Comparison of ENCODE assay signal across 1 cellular context in genomic region chr12:116196752-116197718, GRCh38.
TF ChIP-seq lines count a peak whose summit lies in the region.

No MANE protein-coding gene starts in this region.

TF ChIP-seq in K562, 482 proteins besides CTCF, POLR2A, EP300 and RAD21 (continued from another document and continues in another):
- peak; percentile 71 to 96; a peak in 3 of 4 replicates for TF ChIP-seq TBL1XR1 (IDR thresholded peaks at IDR 0.05; ENCODE audit: low read length in 2 of 2)
- peak; percentile 38; the same call in 1 of the 2 replicates for TF ChIP-seq EP400 (IDR thresholded peaks at IDR 0.05)
- TF ChIP-seq ELF4 (CRISPR knock-in tag; IDR thresholded peaks at IDR 0.05), result peak; percentile 65; the same call in 1 of the 2 replicates
- TF ChIP-seq ZNF24 (IDR thresholded peaks at IDR 0.05), result peak; percentile 55
- TF ChIP-seq TOE1 (IDR thresholded peaks at IDR 0.05; ENCODE audit: borderline replicate concordance), result peak; percentile 80
- no peak for TF ChIP-seq TOE1 (CRISPR knock-in tag; IDR thresholded peaks at IDR 0.05; ENCODE audit: borderline replicate concordance, low read depth)
- TF ChIP-seq DMBX1 (CRISPR knock-in tag; IDR thresholded peaks at IDR 0.05; ENCODE audit: borderline replicate concordance), result peak; percentile 87; the same call in 1 of the 2 replicates
- TF ChIP-seq MLX (CRISPR knock-in tag; conservative IDR thresholded peaks at IDR 0.05), result no peak
- peak; percentile 99 for TF ChIP-seq TAL1 (IDR thresholded peaks at IDR 0.05)
- TF ChIP-seq ZNF146 (CRISPR knock-in tag; IDR thresholded peaks at IDR 0.05; ENCODE audit: unreplicated experiment), result no peak
- TF ChIP-seq NR2C1 (IDR thresholded peaks at IDR 0.05), result peak; percentile 47
- TF ChIP-seq NR2C1 (tag; IDR thresholded peaks at IDR 0.05), result peak; percentile 78
- peak; percentile 52 for TF ChIP-seq TFAP4 (CRISPR knock-in tag; IDR thresholded peaks at IDR 0.05; ENCODE audit: borderline replicate concordance)
- no peak for TF ChIP-seq NR4A1 (CRISPR knock-in tag; IDR thresholded peaks at IDR 0.05)
- TF ChIP-seq NR4A1 (tag; IDR thresholded peaks at IDR 0.05), result peak; percentile 86
- TF ChIP-seq MECOM (CRISPR knock-in tag; IDR thresholded peaks at IDR 0.05), result peak; percentile 68; the same call in 1 of the 2 replicates
- TF ChIP-seq MAZ (CRISPR knock-in tag; conservative IDR thresholded peaks at IDR 0.05 in 1 of 2, IDR thresholded peaks at IDR 0.05 in 1 of 2), result peak in 1 of 2 experiments; percentile 50; a peak in 2 of 4 replicates
- peak; percentile 92 for TF ChIP-seq ZNF644 (tag; IDR thresholded peaks at IDR 0.05; ENCODE audit: low read depth)
- TF ChIP-seq CXXC5 (CRISPR knock-in tag; IDR thresholded peaks at IDR 0.05), result peak; percentile 87
- no peak for TF ChIP-seq ZNF165 (CRISPR knock-in tag; IDR thresholded peaks at IDR 0.05; ENCODE audit: borderline replicate concordance)
- TF ChIP-seq ZC3H4 (CRISPR knock-in tag; IDR thresholded peaks at IDR 0.05; ENCODE audit: borderline replicate concordance), result no peak
- TF ChIP-seq SREBF2 (CRISPR knock-in tag; IDR thresholded peaks at IDR 0.05), result no peak
- TF ChIP-seq RB1 (IDR thresholded peaks at IDR 0.05; ENCODE audit: low read depth), result no peak
- TF ChIP-seq ZBTB26 (CRISPR knock-in tag; IDR thresholded peaks at IDR 0.05), result no peak
- TF ChIP-seq PML (IDR thresholded peaks at IDR 0.05; ENCODE audit: low read length), result peak; percentile 96
- TF ChIP-seq ZNF134 (CRISPR knock-in tag; conservative IDR thresholded peaks at IDR 0.05), result peak; percentile 55; the same call in 1 of the 2 replicates
- no peak for TF ChIP-seq FIP1L1 (IDR thresholded peaks at IDR 0.05; ENCODE audit: low read depth, low read length, poor library complexity, severe bottlenecking)
- peak; percentile 75; the same call in 1 of the 2 replicates for TF ChIP-seq ZBTB2 (IDR thresholded peaks at IDR 0.05)
- 0 out of 2 replicates have a peak, but pooled peaks have one; percentile 30 for TF ChIP-seq FOXK1 (CRISPR knock-in tag; IDR thresholded peaks at IDR 0.05; ENCODE audit: borderline replicate concordance)
- TF ChIP-seq MTA3 (IDR thresholded peaks at IDR 0.05; ENCODE audit: borderline replicate concordance), result peak; percentile 93
- TF ChIP-seq RCOR1 (IDR thresholded peaks at IDR 0.05; ENCODE audit: borderline replicate concordance in 1 of 2, low read depth in 2 of 2, low read length in 2 of 2), result peak; percentile 87 to 96
- TF ChIP-seq ZBTB11 (CRISPR knock-in tag; IDR thresholded peaks at IDR 0.05), result peak in 1 of 3 experiments; percentile 71; a peak in 1 of 6 replicates
- TF ChIP-seq ILF3 (IDR thresholded peaks at IDR 0.05; ENCODE audit: borderline replicate concordance), result peak; percentile 71; the same call in 1 of the 2 replicates
- no peak for TF ChIP-seq RBBP5 (IDR thresholded peaks at IDR 0.05; ENCODE audit: borderline replicate concordance, insufficient read depth, low read length, poor library complexity, severe bottlenecking)
- peak; percentile 56; the same call in 1 of the 2 replicates for TF ChIP-seq FOXJ2 (tag; IDR thresholded peaks at IDR 0.05)
- TF ChIP-seq CREM (IDR thresholded peaks at IDR 0.05; ENCODE audit: low read depth), result peak; percentile 85
- no peak for TF ChIP-seq CEBPB (tag; IDR thresholded peaks at IDR 0.05)
- TF ChIP-seq TCF7 (IDR thresholded peaks at IDR 0.05; ENCODE audit: borderline replicate concordance), result peak; percentile 58; the same call in 1 of the 2 replicates
- TF ChIP-seq SMARCC2 (IDR thresholded peaks at IDR 0.05; ENCODE audit: low read depth), result peak; percentile 97
- TF ChIP-seq CSDE1 (IDR thresholded peaks at IDR 0.05), result 0 out of 4 replicates have a peak, but pooled peaks of 1 of the 2 experiments have one; percentile 35
- TF ChIP-seq DACH1 (IDR thresholded peaks at IDR 0.05; ENCODE audit: partially characterized antibody), result peak; percentile 64
- 0 out of 2 replicates have a peak, but pooled peaks have one; percentile 8 for TF ChIP-seq ZNF407 (IDR thresholded peaks at IDR 0.05; ENCODE audit: low read depth)
- TF ChIP-seq CHCHD3 (CRISPR knock-in tag; IDR thresholded peaks at IDR 0.05), result no peak
- TF ChIP-seq HMG20A (CRISPR knock-in tag; conservative IDR thresholded peaks at IDR 0.05), result no peak
- TF ChIP-seq HLTF (IDR thresholded peaks at IDR 0.05), result peak; percentile 98
- peak; percentile 99 for TF ChIP-seq MTA2 (IDR thresholded peaks at IDR 0.05; ENCODE audit: low read depth)
- no peak for TF ChIP-seq CHD4 (IDR thresholded peaks at IDR 0.05; ENCODE audit: insufficient read depth, insufficient replicate concordance, low read depth, low read length, poor library complexity, severe bottlenecking)
- peak; percentile 70 to 91 for TF ChIP-seq MNT (conservative IDR thresholded peaks at IDR 0.05)
